In genomic region chr14:91352101-91352500, GRCh38 we compare ENCODE assay signal across 10 cellular contexts.
A peak's percentile ranks its signal among the peaks of the same experiment; 100 is the strongest.
DNase-seq lines count a peak whose midpoint lies in the region; ATAC-seq and TF ChIP-seq lines count a peak whose summit lies in the region.
"Had no signal": no experiment of that assay in that cellular context is flagged by ENCODE, and none has a peak within 500 bp of the region (broad histone marks: within the 10 kb centered on the region; RNA-seq: fewer than 3 reads in every experiment).

No MANE protein-coding gene starts in this region.

- WGBS in thyroid gland, 2 donors = 12% methylated on average over 18 of the region's 18 CpGs

- H3K27ac Mint-ChIP-seq in activated naive CD4-positive, alpha-beta T cell treated with anti-CD3 and anti-CD28 coated beads, Interleukin-2, amount 10 ng/mL, durations not matched to agents 7 days and 5 days = peak overlapping the region; percentile 93
- peak overlapping the region; percentile 77 to 78 for H3K27ac Mint-ChIP-seq in activated naive CD4-positive, alpha-beta T cell treated with anti-CD3 and anti-CD28 coated beads, Interleukin-2, amount 50 U/mL, for 72 hours

- CTCF ChIA-PET in activated naive CD4-positive, alpha-beta T cell treated with anti-CD3 and anti-CD28 coated beads, Interleukin-2, amount 10 ng/mL, durations not matched to agents 7 days and 5 days (lab: Charles Lee) = interaction anchor here (0.6 to 3.1 kb wide), 3 partner anchors 16 to 75 kb away, joined by 3 to 12 read pairs (median 4); no protein-coding TSS in a partner anchor

- H3K4me3 ChIP-seq in thyroid gland (replicated peaks in 1 of 3) = no peak overlapping the region
- no peak overlapping the region for H3K4me3 ChIP-seq in brain microvascular endothelial cell (ENCODE audit: low read depth, low read length)

- no peak for TF ChIP-seq POLR2A in thyroid gland (IDR thresholded peaks at IDR 0.05)

- intact Hi-C loops in thyroid gland (cut with DNase I) = no loop called here

- no peak for ATAC-seq in activated naive CD4-positive, alpha-beta T cell treated with anti-CD3 and anti-CD28 coated beads, Interleukin-2, amount 50 U/mL, for 72 hours
- ATAC-seq: activated CD4-positive, CD25-positive, alpha-beta regulatory T cell treated with anti-CD3 and anti-CD28 coated beads, Interleukin-2, amount 50 U/mL, for 24 hours had no signal

- TF ChIP-seq CTCF in thyroid gland (IDR thresholded peaks at IDR 0.05) (no peak), brain microvascular endothelial cell (IDR thresholded peaks at IDR 0.05; ENCODE audit: low read depth, low read length, missing control alignments) (no peak)

- H3K27me3 ChIP-seq in thyroid gland (no peaks in the 10 kb centered on the region), brain microvascular endothelial cell (replicated peaks) (no peaks in the 10 kb centered on the region)

- H3K4me1 ChIP-seq in thyroid gland = peaks cover 11 to 16% of the 10 kb centered on the region in 2 donors

- H3K36me3 ChIP-seq in thyroid gland = no peaks in the 10 kb centered on the region
- no peaks in the 10 kb centered on the region for H3K36me3 ChIP-seq in brain microvascular endothelial cell (replicated peaks)

- H3K4me1 Mint-ChIP-seq in activated naive CD4-positive, alpha-beta T cell treated with anti-CD3 and anti-CD28 coated beads, Interleukin-2, amount 10 ng/mL, durations not matched to agents 7 days and 5 days = peaks cover 94% of the 10 kb centered on the region

- no peak for DNase-seq in activated naive CD4-positive, alpha-beta T cell treated with anti-CD3 and anti-CD28 coated beads, Interleukin-2, amount 10 ng/mL, durations not matched to agents 7 days and 5 days
- DNase-seq in activated naive CD4-positive, alpha-beta T cell treated with Interleukin-2 at 50 U/mL for 16 hours = no peak
- DNase-seq in activated naive CD4-positive, alpha-beta T cell treated with anti-CD3 and anti-CD28 coated beads, Interleukin-2, amount 50 U/mL, for 72 hours (ENCODE audit: low spot score in 2 of 2) = no peak
- DNase-seq in left kidney (ENCODE audit: low read depth, low spot score) (peak; percentile 85), thyroid gland (peak; percentile 70 to 75), brain microvascular endothelial cell (no peak), HuH-7 (ENCODE audit: low spot score) (no peak), GOT3 (lab: John Stamatoyannopoulos, UW) (no peak)
- DNase-seq: NCI-H345 had no signal

- in situ Hi-C loops in brain microvascular endothelial cell (cut with HindIII; ENCODE audit: low pct_ligation_motif_present, low sequenced_read_pairs) = no loop called here

- no peaks in the 10 kb centered on the region for H3K27me3 Mint-ChIP-seq in activated naive CD4-positive, alpha-beta T cell treated with anti-CD3 and anti-CD28 coated beads, Interleukin-2, amount 10 ng/mL, durations not matched to agents 7 days and 5 days

- H3K4me3 Mint-ChIP-seq in activated naive CD4-positive, alpha-beta T cell treated with anti-CD3 and anti-CD28 coated beads, Interleukin-2, amount 10 ng/mL, durations not matched to agents 7 days and 5 days = peak overlapping the region; percentile 63

- H3K9me3 Mint-ChIP-seq in activated naive CD4-positive, alpha-beta T cell treated with anti-CD3 and anti-CD28 coated beads, Interleukin-2, amount 10 ng/mL, durations not matched to agents 7 days and 5 days = no peaks in the 10 kb centered on the region
- H3K9me3 Mint-ChIP-seq in activated naive CD4-positive, alpha-beta T cell treated with anti-CD3 and anti-CD28 coated beads, Interleukin-2, amount 50 U/mL, for 72 hours = no peaks in the 10 kb centered on the region

- H3K9me3 ChIP-seq in thyroid gland = no peaks in the 10 kb centered on the region

- H3K36me3 Mint-ChIP-seq in activated naive CD4-positive, alpha-beta T cell treated with anti-CD3 and anti-CD28 coated beads, Interleukin-2, amount 10 ng/mL, durations not matched to agents 7 days and 5 days = peaks cover 44% of the 10 kb centered on the region
- peaks cover 6 to 34% of the 10 kb centered on the region in 2 donors for H3K36me3 Mint-ChIP-seq in activated naive CD4-positive, alpha-beta T cell treated with anti-CD3 and anti-CD28 coated beads, Interleukin-2, amount 50 U/mL, for 72 hours

- H3K27ac ChIP-seq in thyroid gland (no peak overlapping the region), brain microvascular endothelial cell (no peak overlapping the region)

Comparison
In these comparisons a context has a peak if more than half of its experiments do, and no peak if none do; other contexts are left out.
1. DNase-seq: peak in left kidney (single experiment) and thyroid gland (2 of 2); none in activated naive CD4-positive, alpha-beta T cell treated with anti-CD3 and anti-CD28 coated beads, Interleukin-2, amount 10 ng/mL, durations not matched to agents 7 days and 5 days (single experiment), activated naive CD4-positive, alpha-beta T cell treated with Interleukin-2 at 50 U/mL for 16 hours (single experiment), activated naive CD4-positive, alpha-beta T cell treated with anti-CD3 and anti-CD28 coated beads, Interleukin-2, amount 50 U/mL, for 72 hours (0 of 2), brain microvascular endothelial cell (single experiment), HuH-7 (single experiment) and GOT3 (single experiment).